ENCODE assay signal across 9 cellular contexts in the genomic region with DNA sequence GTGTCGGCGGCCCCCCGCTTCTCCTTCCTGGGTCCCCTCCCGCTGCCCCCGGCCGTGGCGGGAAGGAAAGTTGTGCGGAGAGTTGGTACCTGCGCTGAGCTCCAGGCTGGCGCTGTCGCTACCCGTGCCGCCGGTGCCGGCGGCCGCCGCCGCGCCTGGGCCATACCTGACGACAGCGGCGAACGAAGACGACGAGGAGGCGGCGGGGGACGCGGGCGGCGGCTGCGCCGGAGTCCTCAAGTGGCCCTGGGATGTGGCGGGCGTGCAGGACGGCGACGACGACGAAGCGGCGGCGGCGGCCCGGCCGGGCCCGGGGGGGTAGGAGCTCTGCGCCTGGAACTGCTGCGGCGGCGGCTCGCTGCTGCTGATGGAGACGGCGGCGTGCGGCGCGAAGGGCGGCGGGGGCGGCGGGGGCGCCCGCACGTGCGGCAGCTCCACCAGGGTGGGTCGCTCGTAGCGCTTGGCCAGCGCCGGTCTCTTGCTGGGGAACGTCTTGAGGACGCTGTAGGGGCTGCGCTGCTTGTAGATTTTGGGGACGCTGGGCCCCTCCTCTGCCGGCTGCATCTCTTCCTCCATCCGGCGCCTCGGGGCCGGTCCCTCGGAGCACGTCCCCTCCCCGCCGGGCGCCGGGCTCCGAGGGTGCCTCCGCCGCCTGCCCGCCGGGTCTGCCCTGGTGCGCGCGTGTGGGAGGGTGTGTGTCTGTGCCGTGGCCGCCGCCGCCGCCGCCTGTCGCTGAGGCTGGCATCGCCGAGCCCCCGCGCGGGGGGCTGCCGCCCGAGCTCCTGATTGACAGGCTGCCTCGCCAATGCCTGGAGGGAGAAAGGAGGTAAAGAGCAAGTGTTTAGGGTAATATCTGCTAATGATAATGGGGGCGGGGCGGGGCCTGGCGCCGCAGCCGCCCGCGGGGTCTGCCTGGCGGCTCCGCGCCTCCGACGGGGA. TPM values are rescaled to one million over a fixed set of nuclear protein-coding genes. Genes with fewer than 3 reads are reported as not detected.
DNase-seq lines count a peak whose midpoint lies in the region; ATAC-seq, FAIRE-seq and TF ChIP-seq lines count a peak whose summit lies in the region.
"Had no signal": no experiment of that assay in that cellular context is flagged by ENCODE, and none has a peak within 500 bp of the region (broad histone marks: within the 10 kb centered on the region; RNA-seq: fewer than 3 reads in every experiment).

No MANE protein-coding gene starts in this region.

- H3K27ac ChIP-seq in K562 (ENCODE audit: extremely low read depth, low read depth, low read length) (no peak overlapping the region), tibial artery (no peak overlapping the region)

- H3K9ac ChIP-seq in NT2/D1 (ENCODE audit: insufficient read length, low read depth) (peak overlapping the region; percentile 71), K562 (ENCODE audit: insufficient read depth in 1 of 2, low read depth in 2 of 2, low read length in 2 of 2) (no peak overlapping the region)

- H2AFZ ChIP-seq in K562 (ENCODE audit: low read depth, low read length): no peak overlapping the region

- H3K9me3 ChIP-seq in BE2C (no peaks in the 10 kb centered on the region), NT2/D1 (ENCODE audit: insufficient read depth, low read length) (no peaks in the 10 kb centered on the region), K562 (replicated peaks; ENCODE audit: control insufficient read depth, insufficient read depth, low read depth, low read length) (no peaks in the 10 kb centered on the region), mucosa of descending colon (no peaks in the 10 kb centered on the region), tibial artery (no peaks in the 10 kb centered on the region)

- CTCF ChIA-PET in K562 (lab: Yijun Ruan, JAX; ENCODE audit: low intra/inter-chr PET ratio): no interaction called here

- peak; percentile 95 for DNase-seq in BE2C
- DNase-seq in NT2/D1 (ENCODE audit: low read depth, low spot score): peak; percentile 54
- DNase-seq in K562 (ENCODE audit: extremely low read depth in 1 of 4, low spot score in 3 of 4): no peak
- DNase-seq in mucosa of descending colon: peak; percentile 22 to 69 (median 41)
- DNase-seq in tibial artery: no peak
- DNase-seq in superior temporal gyrus (ENCODE audit: extremely low spot score): no peak

- FAIRE-seq in K562 (lab: Jason Lieb, UNC): no peak
- FAIRE-seq: islet of Langerhans had no signal

- H3K4me3 ChIP-seq in BE2C (ENCODE audit: low read depth, low read length) (peak overlapping the region; percentile 79), NT2/D1 (ENCODE audit: insufficient read length, low read depth) (peak overlapping the region; percentile 62), K562 (no peak overlapping the region), mucosa of descending colon (no peak overlapping the region), tibial artery (peak overlapping the region; percentile 35 to 47)

- intact Hi-C loops in K562 (cut with micrococcal nuclease): no loop called here
- intact Hi-C loops in mucosa of descending colon (cut with DNase I, micrococcal nuclease): no loop called here
- intact Hi-C loops in tibial artery (cut with DNase I; ENCODE audit: low total_unique reads): no loop called here

- H3K4me1 ChIP-seq in BE2C (peaks cover 7% of the 10 kb centered on the region), NT2/D1 (ENCODE audit: insufficient read depth, insufficient read length) (peaks cover 3% of the 10 kb centered on the region), K562 (replicated peaks in 1 of 2; ENCODE audit: control insufficient read depth in 2 of 2, insufficient read depth in 2 of 2, low read length in 2 of 2) (peaks cover 0 to 13% of the 10 kb centered on the region in 2 experiments; a peak in 2 of 5 replicates), mucosa of descending colon (ENCODE audit: low read depth) (peaks cover 5% of the 10 kb centered on the region), tibial artery (peaks cover 0 to 23% (median 18%) of the 10 kb centered on the region in 4 donors)

- no peak overlapping the region for H3K4me2 ChIP-seq in K562 (ENCODE audit: insufficient read depth, low read length)

- WGBS in K562 (ENCODE audit: insufficient coverage, low coverage, missing lambda C conversion rate): 30% methylated on average over 25 of the region's 122 CpGs

- no peak for TF ChIP-seq EP300 in K562 (IDR thresholded peaks at IDR 0.05; ENCODE audit: low read length)

- no TSS peak for BruUV-seq in K562 (replicated peaks; lab: Mats Ljungman, UMichigan)

- POLR2A ChIA-PET in K562 (lab: Yijun Ruan, JAX): interaction anchor here (0.7 kb wide), 1 partner anchor 20 kb away, joined by 3 read pairs; no protein-coding TSS in a partner anchor

- in situ Hi-C loops in K562 (cut with MboI): no loop called here

- ATAC-seq in GM18873 (IDR thresholded peaks at IDR 0.05; ENCODE audit: low FRiP score, unreplicated experiment) (peak; percentile 44), HG03064 (IDR thresholded peaks at IDR 0.05; ENCODE audit: low read depth, unreplicated experiment) (peak; percentile 52), K562 (no peak), mucosa of descending colon (peak; percentile 58)

- TF ChIP-seq POLR2A in K562 (conservative IDR thresholded peaks at IDR 0.05): no peak

- H3K79me2 ChIP-seq in K562 (ENCODE audit: control insufficient read depth, insufficient read depth, low read length): no peaks in the 10 kb centered on the region

- H4K20me1 ChIP-seq in K562 (replicated peaks; ENCODE audit: control insufficient read depth, insufficient read depth, low read length): no peaks in the 10 kb centered on the region

- H3K27me3 ChIP-seq in BE2C: no peaks in the 10 kb centered on the region
- peaks cover 38% of the 10 kb centered on the region for H3K27me3 ChIP-seq in NT2/D1 (ENCODE audit: insufficient read depth, insufficient read length)
- peaks cover 0 to 8% of the 10 kb centered on the region in 2 experiments; a peak in 1 of 5 replicates for H3K27me3 ChIP-seq in K562 (ENCODE audit: control insufficient read depth in 2 of 2, insufficient read depth in 2 of 2, low read length in 2 of 2)
- peaks cover 6 to 55% of the 10 kb centered on the region in 2 donors for H3K27me3 ChIP-seq in tibial artery

- no peak for TF ChIP-seq CTCF in BE2C (IDR thresholded peaks at IDR 0.05; ENCODE audit: low read depth, low read length)
- TF ChIP-seq CTCF in K562 (IDR thresholded peaks at IDR 0.05 in 2 of 3, conservative IDR thresholded peaks at IDR 0.05 in 1 of 3; ENCODE audit: insufficient read depth in 2 of 3, low read depth in 1 of 3, low read length in 3 of 3): no peak
- TF ChIP-seq CTCF in mucosa of descending colon (IDR thresholded peaks at IDR 0.05): no peak
- no peak for TF ChIP-seq CTCF in tibial artery (IDR thresholded peaks at IDR 0.05)

- no peaks in the 10 kb centered on the region for H3K9me1 ChIP-seq in K562 (ENCODE audit: control insufficient read depth, insufficient read depth, low read length)

- H3K36me3 ChIP-seq in BE2C: no peaks in the 10 kb centered on the region
- no peaks in the 10 kb centered on the region for H3K36me3 ChIP-seq in NT2/D1 (ENCODE audit: insufficient read depth, insufficient read length, low read length)
- H3K36me3 ChIP-seq in K562 (ENCODE audit: control insufficient read depth, insufficient read depth, low read length): no peaks in the 10 kb centered on the region
- H3K36me3 ChIP-seq in mucosa of descending colon (ENCODE audit: low read depth): no peaks in the 10 kb centered on the region
- no peaks in the 10 kb centered on the region for H3K36me3 ChIP-seq in tibial artery

- no peak for TF ChIP-seq RAD21 in K562 (CRISPR knock-in tag; conservative IDR thresholded peaks at IDR 0.05 in 1 of 2, IDR thresholded peaks at IDR 0.05 in 1 of 2)

TF ChIP-seq in K562, 482 proteins besides CTCF, POLR2A, EP300 and RAD21:
- no peak for TF ChIP-seq HEY1 (CRISPR knock-in tag; IDR thresholded peaks at IDR 0.05; ENCODE audit: borderline replicate concordance)
- TF ChIP-seq, protein P1, sequence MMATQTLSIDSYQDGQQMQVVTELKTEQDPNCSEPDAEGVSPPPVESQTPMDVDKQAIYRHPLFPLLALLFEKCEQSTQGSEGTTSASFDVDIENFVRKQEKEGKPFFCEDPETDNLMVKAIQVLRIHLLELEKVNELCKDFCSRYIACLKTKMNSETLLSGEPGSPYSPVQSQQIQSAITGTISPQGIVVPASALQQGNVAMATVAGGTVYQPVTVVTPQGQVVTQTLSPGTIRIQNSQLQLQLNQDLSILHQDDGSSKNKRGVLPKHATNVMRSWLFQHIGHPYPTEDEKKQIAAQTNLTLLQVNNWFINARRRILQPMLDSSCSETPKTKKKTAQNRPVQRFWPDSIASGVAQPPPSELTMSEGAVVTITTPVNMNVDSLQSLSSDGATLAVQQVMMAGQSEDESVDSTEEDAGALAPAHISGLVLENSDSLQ (IDR thresholded peaks at IDR 0.05): 0 out of 2 replicates have a peak, but pooled peaks have one; percentile 28

RNA-seq across cellular contexts. Expression of a gene that starts 0.6 kb away (rescaled TPM):
- polyA plus RNA-seq in BE2C (2012; ENCODE audit: insufficient read depth, insufficient read length, low read depth): 2.3 TPM
- not detected in 2 replicates for total RNA-seq in K562 (2011; cell fraction: chromatin; rRNA removed; ENCODE audit: low replicate concordance)
- not detected in 2 replicates for total RNA-seq in K562 (2011; cell fraction: nucleolus; rRNA removed)
- total RNA-seq in K562 (2011; cell fraction: nucleoplasm; rRNA removed): not detected in 2 replicates
- total RNA-seq in K562 (2014; rRNA removed) (not detected in 2 replicates), K562 (2014; rRNA removed; fragmentation: Illumina TruSeq; extraction: Trizol) (not detected in 2 replicates), K562 (2015; rRNA removed; fragmentation: Illumina TruSeq; extraction: Trizol) (not detected in 2 replicates), K562 (2021) (0.13 TPM in 1 of 2 replicates, not detected in the other), mucosa of descending colon (under 1 TPM; 0.14 to 0.51 (median 0.19) TPM)
- polyA plus RNA-seq in K562 (2011; rRNA removed) (not detected in 2 replicates), K562 (2014; fragmentation: Illumina TruSeq; extraction: Trizol) (not detected in 2 replicates), K562 (2014; fragmentation: Nextera tagmentation; extraction: Ambion mirVana) (not detected), K562 (2014; rRNA removed) (not detected in 2 replicates)
- polyA plus RNA-seq in K562 (2011; cell fraction: cytosol; rRNA removed): not detected in 2 replicates
- not detected in 2 replicates for polyA plus RNA-seq in K562 (2011; cell fraction: nucleus; rRNA removed)
- polyA plus RNA-seq in K562 (2012): not detected in 2 replicates
- not detected in 2 replicates for polyA minus RNA-seq in K562 (2011; rRNA and poly(A)+ RNA removed)
- polyA minus RNA-seq in K562 (2011; cell fraction: cytosol; rRNA and poly(A)+ RNA removed): not detected in 2 replicates
- polyA minus RNA-seq in K562 (2011; cell fraction: nucleus; rRNA and poly(A)+ RNA removed): not detected in 2 replicates

Comparison
In these comparisons a context has a peak if more than half of its experiments do, and no peak if none do; other contexts are left out.
1. DNase-seq: peak in BE2C (single experiment), NT2/D1 (single experiment) and mucosa of descending colon (3 of 3); none in K562 (0 of 4), tibial artery (0 of 2) and superior temporal gyrus (single experiment).
2. H3K4me3 ChIP-seq: peak in BE2C (single experiment), NT2/D1 (single experiment) and tibial artery (2 of 2); none in K562 (single experiment) and mucosa of descending colon (single experiment).